ENCODE assay signal across 24 cellular contexts in genomic region chr10:121503587-121504051, GRCh38.
A peak's percentile ranks its signal among the peaks of the same experiment; 100 is the strongest.
DNase-seq lines count a peak whose midpoint lies in the region; ATAC-seq, FAIRE-seq and TF ChIP-seq lines count a peak whose summit lies in the region.
"Had no signal": no experiment of that assay in that cellular context is flagged by ENCODE, and none has a peak within 500 bp of the region (broad histone marks: within the 10 kb centered on the region; RNA-seq: fewer than 3 reads in every experiment).

No MANE protein-coding gene starts in this region.

- peaks cover 2% of the 10 kb centered on the region for H3K27me3 Mint-ChIP-seq in GM23338 (ENCODE audit: insufficient read depth, low read depth, poor library complexity)
- H3K27me3 Mint-ChIP-seq: CD4-positive, CD25-positive, alpha-beta regulatory T cell had no signal

- H3K27me3 ChIP-seq in SK-N-SH (ENCODE audit: insufficient read depth) (no peaks in the 10 kb centered on the region), fibroblast of lung (ENCODE audit: control insufficient read depth, insufficient read depth, low read length) (no peaks in the 10 kb centered on the region), GM23338 (ENCODE audit: insufficient read depth) (no peaks in the 10 kb centered on the region)
- H3K27me3 ChIP-seq: BLaER1 had no signal

- CTCF ChIA-PET in SK-N-SH (lab: Yijun Ruan, JAX): interaction anchor here (1.1 to 1.2 kb wide), 2 partner anchors 88 to 465 kb away, joined by 3 read pairs; no protein-coding TSS in a partner anchor

- H3K9me2 ChIP-seq in SK-N-SH: no peaks in the 10 kb centered on the region
- no peaks in the 10 kb centered on the region; the same call in 1 of the 2 replicates for H3K9me2 ChIP-seq in GM23338 (ENCODE audit: insufficient read depth)

- H3K36me3 Mint-ChIP-seq in GM23338 (ENCODE audit: low read depth): peaks cover 89% of the 10 kb centered on the region
- H3K36me3 Mint-ChIP-seq: CD4-positive, CD25-positive, alpha-beta regulatory T cell had no signal

- H3K4me1 ChIP-seq in SK-N-SH (ENCODE audit: control insufficient read depth in 1 of 2, insufficient read depth in 2 of 2, low read depth in 1 of 2, low read length in 1 of 2) (peaks cover 0 to 2% of the 10 kb centered on the region in 2 experiments; a peak in 1 of 4 replicates), fibroblast of lung (ENCODE audit: control insufficient read depth, extremely low read depth, insufficient read depth, low read length) (no peaks in the 10 kb centered on the region), GM23338 (ENCODE audit: insufficient read depth) (no peaks in the 10 kb centered on the region)
- H3K4me1 ChIP-seq: BLaER1 had no signal

- H3F3A ChIP-seq in SK-N-SH (replicated peaks; ENCODE audit: insufficient read depth): no peaks in the 10 kb centered on the region
- H3F3A ChIP-seq in GM23338 (replicated peaks; ENCODE audit: low read depth): 0 out of 2 replicates have a peak, but pooled peaks cover 2% of the 10 kb centered on the region

- no peak overlapping the region for H2AFZ ChIP-seq in SK-N-SH (ENCODE audit: low read depth)
- H2AFZ ChIP-seq in fibroblast of lung (ENCODE audit: low read length): no peak overlapping the region
- H2AFZ ChIP-seq in GM23338: no peak overlapping the region

- no peak for TF ChIP-seq EP300 in SK-N-SH (IDR thresholded peaks at IDR 0.05; ENCODE audit: borderline replicate concordance in 1 of 2, low read depth in 1 of 2, low read length in 1 of 2)

- H3K4me1 Mint-ChIP-seq in GM23338: no peaks in the 10 kb centered on the region
- H3K4me1 Mint-ChIP-seq: CD4-positive, CD25-positive, alpha-beta regulatory T cell had no signal

- ATAC-seq in SK-N-SH treated with all-trans-retinoic acid at 6 μM for 48 hours: no peak
- ATAC-seq in GM23338: no peak
- ATAC-seq: K562, Panc1 had no signal

- H3K9me3 ChIP-seq in SK-N-SH (no peaks in the 10 kb centered on the region), fibroblast of lung (ENCODE audit: control insufficient read depth, insufficient read depth, low read depth, low read length) (no peaks in the 10 kb centered on the region)
- H3K9me3 ChIP-seq: BLaER1 had no signal

- H3K36me3 ChIP-seq in SK-N-SH (replicated peaks in 1 of 2; ENCODE audit: control insufficient read depth in 1 of 2, insufficient read depth in 2 of 2, low read length in 1 of 2) (no peaks in the 10 kb centered on the region), fibroblast of lung (ENCODE audit: control insufficient read depth, insufficient read depth, low read length) (no peaks in the 10 kb centered on the region), GM23338 (ENCODE audit: insufficient read depth) (peaks cover 27% of the 10 kb centered on the region)
- H3K36me3 ChIP-seq: BLaER1 had no signal

- H4K20me1 ChIP-seq in SK-N-SH (ENCODE audit: insufficient read depth) (no peaks in the 10 kb centered on the region), fibroblast of lung (ENCODE audit: control insufficient read depth, extremely low read depth, insufficient read depth, low read length) (no peaks in the 10 kb centered on the region), GM23338 (replicated peaks; ENCODE audit: insufficient read depth) (no peaks in the 10 kb centered on the region; the same call in 1 of the 2 replicates)
- H4K20me1 ChIP-seq: BLaER1 had no signal

- H3K4me2 ChIP-seq in SK-N-SH: no peak overlapping the region
- no peak overlapping the region for H3K4me2 ChIP-seq in fibroblast of lung (ENCODE audit: extremely low read depth, insufficient read depth, low read length)
- H3K4me2 ChIP-seq in GM23338: no peak overlapping the region
- H3K4me2 ChIP-seq: BLaER1 had no signal

- no peak overlapping the region for H3K4me3 ChIP-seq in SK-N-SH (ENCODE audit: low read depth in 2 of 2, low read length in 1 of 2)
- H3K4me3 ChIP-seq in astrocyte of the cerebellum (ENCODE audit: low read depth, low read length): no peak overlapping the region
- H3K4me3 ChIP-seq in fibroblast of lung (replicated peaks in 1 of 4; ENCODE audit: control extremely low read depth in 1 of 4, insufficient read depth in 1 of 4, low read depth in 3 of 4, low read length in 4 of 4): no peak overlapping the region
- H3K4me3 ChIP-seq in GM23338: no peak overlapping the region
- H3K4me3 ChIP-seq: BLaER1, K562, SK-N-MC had no signal

- H3K9ac ChIP-seq in SK-N-SH: no peak overlapping the region
- H3K9ac ChIP-seq in fibroblast of lung (ENCODE audit: insufficient read depth, low read length): no peak overlapping the region
- H3K9ac ChIP-seq: BLaER1 had no signal

- no peak for TF ChIP-seq RAD21 in SK-N-SH (IDR thresholded peaks at IDR 0.05; ENCODE audit: low read length)

- in situ Hi-C loops in astrocyte of the cerebellum (cut with HindIII; ENCODE audit: low sequenced_read_pairs): no loop called here

- WGBS in SK-N-SH (ENCODE audit: low lambda C conversion rate): 9% methylated on average over 5 of the region's 6 CpGs

- no peak overlapping the region; the same call in 1 of the 2 replicates for H3K27ac Mint-ChIP-seq in GM23338
- H3K27ac Mint-ChIP-seq: CD4-positive, CD25-positive, alpha-beta regulatory T cell had no signal

- no peak for DNase-seq in SK-N-SH
- peak; percentile 65 for DNase-seq in astrocyte of the cerebellum (ENCODE audit: low read depth)
- peak; percentile 15 to 60 for DNase-seq in fibroblast of lung (ENCODE audit: low read depth in 2 of 2)
- DNase-seq in HCEC 1CT: no peak
- no peak for DNase-seq in urothelium cell line (ENCODE audit: low spot score)
- DNase-seq in NCI-H1930 (lab: John Stamatoyannopoulos, UW): no peak
- no peak for DNase-seq in GM23338 (ENCODE audit: low spot score)
- DNase-seq: CD4-positive, CD25-positive, alpha-beta regulatory T cell; GF-D8; Kasumi-1; MM.1S; NCI-H2029 treated with DMSO at 0.1 percent for 48 hours; NCI-H2227 treated with DMSO at 0.1 percent for 48 hours; NCI-H510A; NCI-H69; SHP77 treated with DMSO at 0.1 percent for 48 hours had no signal

- no peak for FAIRE-seq in urothelium cell line (lab: Jason Lieb, UNC)
- FAIRE-seq: D721Med, GM12891, H54, K562 had no signal

- no peak overlapping the region for H3K4me3 Mint-ChIP-seq in GM23338
- H3K4me3 Mint-ChIP-seq: CD4-positive, CD25-positive, alpha-beta regulatory T cell had no signal

- TF ChIP-seq CTCF in SK-N-SH (IDR thresholded peaks at IDR 0.05): no peak
- TF ChIP-seq CTCF in astrocyte of the cerebellum (IDR thresholded peaks at IDR 0.05; ENCODE audit: low read depth, low read length, missing control alignments): no peak
- no peak for TF ChIP-seq CTCF in fibroblast of lung (conservative IDR thresholded peaks at IDR 0.05 in 1 of 2, IDR thresholded peaks at IDR 0.05 in 1 of 2; ENCODE audit: low read depth in 1 of 2, low read length in 2 of 2)
- no peak for TF ChIP-seq CTCF in GM23338 (conservative IDR thresholded peaks at IDR 0.05; ENCODE audit: low read depth in 2 of 2)

- POLR2A ChIA-PET in SK-N-SH (lab: Yijun Ruan, JAX): no interaction called here

- H3K27ac ChIP-seq in SK-N-SH (ENCODE audit: low read depth in 2 of 2, low read length in 1 of 2) (no peak overlapping the region), fibroblast of lung (ENCODE audit: insufficient read depth, low read length) (no peak overlapping the region), GM23338 (ENCODE audit: low read depth) (no peak overlapping the region)
- H3K27ac ChIP-seq: BLaER1, SK-N-MC had no signal

- H3K79me2 ChIP-seq in SK-N-SH (ENCODE audit: insufficient read depth): no peaks in the 10 kb centered on the region
- H3K79me2 ChIP-seq in fibroblast of lung (ENCODE audit: control insufficient read depth, insufficient read depth, low read length): no peaks in the 10 kb centered on the region
- peaks cover 42% of the 10 kb centered on the region; the same call in 1 of the 2 replicates for H3K79me2 ChIP-seq in GM23338 (replicated peaks; ENCODE audit: insufficient read depth)

- H3K9me3 Mint-ChIP-seq in GM23338: no peaks in the 10 kb centered on the region
- H3K9me3 Mint-ChIP-seq: CD4-positive, CD25-positive, alpha-beta regulatory T cell had no signal

TF ChIP-seq in SK-N-SH treated with all-trans-retinoic acid at 6 μM for 48 hours, 23 proteins besides CTCF, POLR2A, EP300 and RAD21:
- no peak for TF ChIP-seq ZC3H10 (CRISPR knock-in tag; IDR thresholded peaks at IDR 0.05)
- TF ChIP-seq ZFP3 (CRISPR knock-in tag; IDR thresholded peaks at IDR 0.05): peak; percentile 91

TF ChIP-seq in SK-N-SH, 30 proteins besides CTCF, POLR2A, EP300 and RAD21:
- TF ChIP-seq RCOR1 (IDR thresholded peaks at IDR 0.05; ENCODE audit: low read length) (no peak), RFX5 (IDR thresholded peaks at IDR 0.05; ENCODE audit: low read length) (no peak), MXI1 (IDR thresholded peaks at IDR 0.05; ENCODE audit: low read depth, low read length) (no peak)
- TF ChIP-seq, protein P1, sequence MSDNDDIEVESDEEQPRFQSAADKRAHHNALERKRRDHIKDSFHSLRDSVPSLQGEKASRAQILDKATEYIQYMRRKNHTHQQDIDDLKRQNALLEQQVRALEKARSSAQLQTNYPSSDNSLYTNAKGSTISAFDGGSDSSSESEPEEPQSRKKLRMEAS (IDR thresholded peaks at IDR 0.05; ENCODE audit: low read depth): no peak

TF ChIP-seq in GM23338, 12 proteins besides CTCF, POLR2A, EP300 and RAD21:
- TF ChIP-seq POLR2AphosphoS5 (IDR thresholded peaks at IDR 0.05; ENCODE audit: low read depth): no peak
- no peak for TF ChIP-seq REST (IDR thresholded peaks at IDR 0.05; ENCODE audit: unreplicated experiment)
TF ChIP-seq in GM23338: peak in this region for 0.

Comparison
In these comparisons a context has a peak if more than half of its experiments do, and no peak if none do; other contexts are left out.
1. DNase-seq: peak in astrocyte of the cerebellum (single experiment) and fibroblast of lung (2 of 2); none in SK-N-SH (single experiment), HCEC 1CT (single experiment), urothelium cell line (single experiment), NCI-H1930 (0 of 2) and GM23338 (single experiment).